In the genomic region with DNA sequence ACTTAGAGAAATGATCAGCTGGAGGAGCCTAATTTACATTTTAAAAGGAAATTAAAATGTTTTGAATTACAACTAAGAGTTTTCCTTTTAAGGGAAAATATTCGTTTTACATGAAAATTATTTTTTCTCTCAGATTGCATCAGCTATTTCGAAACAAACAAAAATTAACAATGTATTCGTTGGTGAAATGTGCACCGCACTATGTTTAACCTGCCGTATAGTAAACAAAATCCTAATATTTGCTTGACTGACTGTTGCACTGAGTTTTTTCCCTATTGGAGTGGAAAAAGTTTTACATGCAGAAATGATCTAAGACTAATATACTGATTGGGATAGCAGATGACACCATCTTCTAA, we compare ENCODE assay signal across 8 cellular contexts. TPM values are rescaled to one million over a fixed set of nuclear protein-coding genes. Genes with fewer than 3 reads are reported as not detected.
"Had no signal": no experiment of that assay in that cellular context is flagged by ENCODE, and none has a peak within 500 bp of the region (broad histone marks: within the 10 kb centered on the region; RNA-seq: fewer than 3 reads in every experiment).

No MANE protein-coding gene starts in this region.

- H3K9me3 Mint-ChIP-seq: H9 had no signal

- H3K4me3 Mint-ChIP-seq: H9, HFFc6 had no signal

- DNase-seq: GM23248, H9, HCEC 1CT, HFFc6, IMR-90, KG1 had no signal

- H3K27ac ChIP-seq: GM23248, HL-60 had no signal

- H2AFZ ChIP-seq: GM23248 had no signal

- H3K27ac Mint-ChIP-seq: H9, HFFc6 had no signal

- ATAC-seq: K562 had no signal

- H3K4me3 ChIP-seq: GM23248, K562 had no signal

RNA-seq across cellular contexts. Expression of gene PDE10A, which starts 5.7 kb away (rescaled TPM):
- polyA plus RNA-seq: K562 had no signal
